Comparison of ENCODE assay signal across 18 cellular contexts in genomic region chr10:67607472-67607871, GRCh38.
DNase-seq lines count a peak whose midpoint lies in the region; ATAC-seq and TF ChIP-seq lines count a peak whose summit lies in the region.
"Had no signal": no experiment of that assay in that cellular context is flagged by ENCODE, and none has a peak within 500 bp of the region (broad histone marks: within the 10 kb centered on the region; RNA-seq: fewer than 3 reads in every experiment).

No MANE protein-coding gene starts in this region.

- H3K36me3 ChIP-seq in osteoblast (ENCODE audit: insufficient read depth, low read length) (no peaks in the 10 kb centered on the region), aorta (ENCODE audit: control insufficient read depth in 1 of 2, insufficient read depth in 2 of 2, low read length in 1 of 2) (peaks cover 0 to 2% of the 10 kb centered on the region in 2 donors)
- H3K36me3 ChIP-seq: upper lobe of right lung had no signal

- H3K27ac ChIP-seq in osteoblast (ENCODE audit: low read depth, low read length) (no peak overlapping the region), aorta (ENCODE audit: low read depth in 1 of 2, low read length in 2 of 2) (no peak overlapping the region)
- H3K27ac ChIP-seq: upper lobe of right lung had no signal

- H3K9me3 Mint-ChIP-seq in activated T-helper 17 cell treated with anti-CD3 and anti-CD28 coated beads, Interleukin-2, amount 50 U/mL, for 72 hours = no peaks in the 10 kb centered on the region
- H3K9me3 Mint-ChIP-seq: activated CD4-positive, alpha-beta memory T cell treated with anti-CD3 and anti-CD28 coated beads, Interleukin-2, amount 10 ng/mL, durations not matched to agents 7 days and 5 days had no signal

- H3K4me2 ChIP-seq in osteoblast (ENCODE audit: insufficient read depth, low read length) = peak overlapping the region; percentile 64

- peaks cover 14% of the 10 kb centered on the region for H3K4me1 Mint-ChIP-seq in activated T-helper 17 cell treated with anti-CD3 and anti-CD28 coated beads, Interleukin-2, amount 50 U/mL, for 72 hours

- intact Hi-C loops in aorta (cut with DNase I) = no loop called here

- H3K9me3 ChIP-seq in osteoblast (ENCODE audit: low read depth, low read length) = no peaks in the 10 kb centered on the region
- H3K9me3 ChIP-seq in aorta (ENCODE audit: control insufficient read depth, low read length) = no peaks in the 10 kb centered on the region
- H3K9me3 ChIP-seq: upper lobe of right lung had no signal

- H3K4me3 Mint-ChIP-seq in activated T-helper 17 cell treated with anti-CD3 and anti-CD28 coated beads, Interleukin-2, amount 50 U/mL, for 72 hours = peak overlapping the region; percentile 14
- H3K4me3 Mint-ChIP-seq: activated CD4-positive, alpha-beta memory T cell treated with anti-CD3 and anti-CD28 coated beads, Interleukin-2, amount 10 ng/mL, durations not matched to agents 7 days and 5 days had no signal

- no peaks in the 10 kb centered on the region for H4K20me1 ChIP-seq in osteoblast (ENCODE audit: insufficient read depth, low read length)

- DNase-seq in DMS53 treated with DMSO at 0.1 percent for 48 hours (lab: John Stamatoyannopoulos, UW; ENCODE audit: unreplicated experiment) (peak; percentile 17), HCEC 1CT (peak; percentile 32), osteoblast (ENCODE audit: insufficient read length, low spot score, missing footprints) (peak; percentile 13), COLO668 (lab: John Stamatoyannopoulos, UW; ENCODE audit: unreplicated experiment) (no peak), GM13976 (ENCODE audit: low spot score) (no peak), aorta (no peak)
- DNase-seq: activated CD4-positive, alpha-beta memory T cell treated with anti-CD3 and anti-CD28 coated beads, Interleukin-2, amount 10 ng/mL, durations not matched to agents 7 days and 5 days; activated gamma-delta T cell treated with Interleukin-2 at 50 U/mL for 16 hours; C1 segment of cervical spinal cord; kidney; NCI-H1930; NCI-H526 treated with DMSO at 0.1 percent for 48 hours; retina; stimulated activated CD4-positive, alpha-beta T cell treated with anti-CD3 and anti-CD28 coated beads, Interleukin-2, amount 100 ng/mL, for 48 hours; T-helper 9 cell; upper lobe of right lung had no signal

- TF ChIP-seq CTCF in osteoblast (IDR thresholded peaks at IDR 0.05; ENCODE audit: extremely low read depth, low read depth, low read length) = no peak
- no peak for TF ChIP-seq CTCF in GM13976 (IDR thresholded peaks at IDR 0.05; ENCODE audit: borderline replicate concordance, control extremely low read depth, extremely low read depth, insufficient read depth, missing control alignments)

- H3K79me2 ChIP-seq in osteoblast (ENCODE audit: insufficient read depth, low read length) = no peaks in the 10 kb centered on the region

- 4 to 7% methylated on average over 1 of the region's 1 CpG for WGBS in aorta, 2 donors

- H3K27me3 ChIP-seq in osteoblast (ENCODE audit: insufficient read depth, low read length) (no peaks in the 10 kb centered on the region), aorta (ENCODE audit: control insufficient read depth in 1 of 2, insufficient read depth in 2 of 2, low read length in 1 of 2) (no peaks in the 10 kb centered on the region)
- H3K27me3 ChIP-seq: upper lobe of right lung had no signal

- ATAC-seq in activated T-helper 17 cell treated with anti-CD3 and anti-CD28 coated beads, Interleukin-2, amount 50 U/mL, for 72 hours (replicated peaks) = peak; percentile 88
- no peak for ATAC-seq in aorta (ENCODE audit: low FRiP score)
- ATAC-seq: Right ventricle myocardium inferior, upper lobe of right lung had no signal

- no peaks in the 10 kb centered on the region for H3K27me3 Mint-ChIP-seq in activated T-helper 17 cell treated with anti-CD3 and anti-CD28 coated beads, Interleukin-2, amount 50 U/mL, for 72 hours

- H3K27ac Mint-ChIP-seq in activated T-helper 17 cell treated with anti-CD3 and anti-CD28 coated beads, Interleukin-2, amount 50 U/mL, for 72 hours = peak overlapping the region; percentile 16
- H3K27ac Mint-ChIP-seq: activated CD4-positive, alpha-beta memory T cell treated with anti-CD3 and anti-CD28 coated beads, Interleukin-2, amount 10 ng/mL, durations not matched to agents 7 days and 5 days had no signal

- no peak overlapping the region for H3K4me3 ChIP-seq in osteoblast (ENCODE audit: insufficient read depth, low read length)
- H3K4me3 ChIP-seq in aorta (ENCODE audit: low read length in 2 of 2) = no peak overlapping the region
- H3K4me3 ChIP-seq: upper lobe of right lung had no signal

- H2AFZ ChIP-seq in osteoblast (ENCODE audit: low read length) = no peak overlapping the region

- in situ Hi-C loops in GM13976 (cut with MboI; ENCODE audit: low sequenced_read_pairs, unreplicated experiment) = no loop called here

- H3K4me1 ChIP-seq in osteoblast (ENCODE audit: insufficient read depth, low read length) (peaks cover 44% of the 10 kb centered on the region), aorta (ENCODE audit: control insufficient read depth in 1 of 2, insufficient read depth in 2 of 2, low read length in 2 of 2) (peaks cover 2 to 3% of the 10 kb centered on the region in 2 donors)
- H3K4me1 ChIP-seq: upper lobe of right lung had no signal

- H3K36me3 Mint-ChIP-seq in activated T-helper 17 cell treated with anti-CD3 and anti-CD28 coated beads, Interleukin-2, amount 50 U/mL, for 72 hours (ENCODE audit: low read depth) = no peaks in the 10 kb centered on the region

Comparison
In these comparisons a context has a peak if more than half of its experiments do, and no peak if none do; other contexts are left out.
1. DNase-seq: peak in DMS53 treated with DMSO at 0.1 percent for 48 hours (single experiment), HCEC 1CT (single experiment) and osteoblast (single experiment); none in COLO668 (single experiment), GM13976 (single experiment) and aorta (0 of 2).